30 cellular contexts compared by ENCODE assay signal in the genomic region with DNA sequence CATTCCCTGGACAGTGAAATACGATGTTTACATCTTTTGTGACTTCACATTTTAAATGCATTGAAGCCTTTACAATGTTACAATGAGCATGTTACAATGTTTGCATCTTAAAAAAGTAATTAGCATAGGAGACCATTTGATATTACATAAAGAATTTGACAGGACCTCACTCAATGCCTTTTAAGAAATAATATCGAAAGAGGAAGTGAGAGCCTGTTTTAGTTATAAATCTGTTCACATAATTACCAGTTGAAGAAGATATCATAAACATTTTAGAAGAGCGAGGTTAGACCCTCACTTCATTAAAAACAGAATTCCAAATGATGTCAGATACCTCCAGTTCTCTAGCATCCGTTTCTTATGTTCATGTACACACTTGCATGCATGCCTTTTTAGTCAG.
DNase-seq lines count a peak whose midpoint lies in the region; ATAC-seq, FAIRE-seq and TF ChIP-seq lines count a peak whose summit lies in the region.
"Had no signal": no experiment of that assay in that cellular context is flagged by ENCODE, and none has a peak within 500 bp of the region (broad histone marks: within the 10 kb centered on the region; RNA-seq: fewer than 3 reads in every experiment).

No MANE protein-coding gene starts in this region.

- no peaks in the 10 kb centered on the region for H3K4me1 ChIP-seq in Karpas-422 (ENCODE audit: low read length)
- H3K4me1 ChIP-seq in GM12878 (ENCODE audit: control insufficient read depth, insufficient read depth, low read length) = no peaks in the 10 kb centered on the region; the same call in 1 of the 2 replicates
- H3K4me1 ChIP-seq: A549, Peyer's patch had no signal

- no peak for ATAC-seq in CD4-positive, alpha-beta T cell (ENCODE audit: poor library complexity)
- no peak for ATAC-seq in GM12878
- ATAC-seq: A549 had no signal

- POLR2A ChIA-PET in CD4-positive, alpha-beta T cell (lab: Charles Lee) = no interaction called here
- POLR2A ChIA-PET in GM12878 (lab: Charles Lee) = no interaction called here

- H2AFZ ChIP-seq in Karpas-422 (ENCODE audit: low read length) = no peak overlapping the region
- no peak overlapping the region for H2AFZ ChIP-seq in GM12878 (ENCODE audit: control insufficient read depth, low read depth, low read length)

- RAD21 ChIA-PET in GM12878 (lab: Charles Lee; ENCODE audit: unreplicated experiment) = no interaction called here

- no peak overlapping the region for H3K27ac ChIP-seq in CD4-positive, alpha-beta T cell (ENCODE audit: low read depth, low read length)
- H3K27ac ChIP-seq in Karpas-422 (ENCODE audit: low read length) = no peak overlapping the region
- H3K27ac ChIP-seq in GM12878 (ENCODE audit: control insufficient read depth, insufficient read depth) = no peak overlapping the region
- H3K27ac ChIP-seq: A549, C4-2B, Peyer's patch, SK-N-MC had no signal

- H3K27me3 Mint-ChIP-seq in CD4-positive, alpha-beta T cell = no peaks in the 10 kb centered on the region
- H3K27me3 Mint-ChIP-seq: CD8-positive, alpha-beta memory T cell had no signal

- intact Hi-C loops in CD4-positive, alpha-beta T cell (cut with DNase I, micrococcal nuclease) = no loop called here
- intact Hi-C loops in GM12878 (cut with micrococcal nuclease; ENCODE audit: unreplicated experiment) = no loop called here

- peak overlapping the region; percentile 11 for H3K27ac Mint-ChIP-seq in CD4-positive, alpha-beta T cell

- WGBS in GM12878 (ENCODE audit: insufficient coverage, insufficient replicate concordance, low lambda C conversion rate, missing lambda C conversion rate) = 74% methylated on average over 4 of the region's 4 CpGs

- no peaks in the 10 kb centered on the region for H3K79me2 ChIP-seq in Karpas-422 (ENCODE audit: low read length)
- no peaks in the 10 kb centered on the region for H3K79me2 ChIP-seq in GM12878 (ENCODE audit: control insufficient read depth, insufficient read depth, low read length)

- H3K36me3 ChIP-seq in Karpas-422 (ENCODE audit: insufficient read depth, low read length) (no peaks in the 10 kb centered on the region), GM12878 (ENCODE audit: control insufficient read depth in 2 of 2, insufficient read depth in 2 of 2, low read length in 1 of 2) (peaks cover 2 to 6% of the 10 kb centered on the region in 2 experiments; a peak in 2 of 4 replicates)
- H3K36me3 ChIP-seq: Peyer's patch had no signal

- SMC1A ChIA-PET in GM12878 (lab: Charles Lee; ENCODE audit: uncharacterized antibody, unreplicated experiment) = no interaction called here

- no peak for DNase-seq in CD4-positive, alpha-beta T cell
- DNase-seq in GM18507 (ENCODE audit: extremely low spot score, insufficient read length, low read depth) (no peak), Karpas-422 (peak; percentile 40), GM12878 (ENCODE audit: low read depth, low spot score) (no peak), HK-2 (ENCODE audit: unreplicated experiment) (no peak)
- DNase-seq in stimulated activated naive CD4-positive, alpha-beta T cell (lab: John Stamatoyannopoulos, UW) = no peak
- no peak for DNase-seq in stimulated activated CD4-positive, alpha-beta T cell treated with anti-CD3 and anti-CD28 coated beads, Interleukin-4, amount 100 ng/mL, for 24 hours
- DNase-seq: AML-193; Calu3; CD8-positive, alpha-beta memory T cell; DMS153; DND-41; HCEC 1CT; IMR-90; KG1; MM.1S; NCI-H1092 treated with DMSO at 0.1 percent for 48 hours; NCI-H1436 treated with DMSO at 0.1 percent for 48 hours; NCI-H1930; NCI-H2107; NCI-H446; NCI-H524 treated with DMSO at 0.1 percent for 48 hours; NCI-H774; Peyer's patch; SHP77 treated with DMSO at 0.1 percent for 48 hours; T-helper 9 cell had no signal

- BruUV-seq in GM12878 (replicated peaks; lab: Mats Ljungman, UMichigan) = no TSS peak

- no peaks in the 10 kb centered on the region for H3K9me3 ChIP-seq in CD4-positive, alpha-beta T cell (ENCODE audit: control insufficient read depth, low read length)
- H3K9me3 ChIP-seq in Karpas-422 (ENCODE audit: low read length) (no peaks in the 10 kb centered on the region), GM12878 (replicated peaks; ENCODE audit: control insufficient read depth, insufficient read depth, low read length) (no peaks in the 10 kb centered on the region)
- H3K9me3 ChIP-seq: A549, Peyer's patch had no signal

- TF ChIP-seq POLR2A in GM12878 (IDR thresholded peaks at IDR 0.05; ENCODE audit: low read depth, low read length) = no peak

- CTCF ChIA-PET in CD4-positive, alpha-beta T cell (lab: Charles Lee) = interaction anchor here (1.3 kb wide), 1 partner anchor 12 kb away, joined by 3 read pairs; no protein-coding TSS in a partner anchor
- CTCF ChIA-PET in GM12878 (lab: Yijun Ruan, JAX) = no interaction called here

- H3K4me2 ChIP-seq in Karpas-422 (ENCODE audit: low read depth, low read length, poor library complexity, severe bottlenecking) (no peak overlapping the region), GM12878 (ENCODE audit: control insufficient read depth, insufficient read depth) (no peak overlapping the region)
- H3K4me2 ChIP-seq: A549 had no signal

- H3K4me3 ChIP-seq in Karpas-422 (ENCODE audit: low read length) = no peak overlapping the region
- H3K4me3 ChIP-seq in GM12878 = no peak overlapping the region
- H3K4me3 ChIP-seq: A549, Peyer's patch, SK-N-MC had no signal

- H3K9ac ChIP-seq in Karpas-422 (ENCODE audit: low read length) = no peak overlapping the region
- no peak overlapping the region for H3K9ac ChIP-seq in GM12878 (ENCODE audit: control insufficient read depth, insufficient read depth, low read length)

- no peak for TF ChIP-seq EP300 in GM12878 (IDR thresholded peaks at IDR 0.05; ENCODE audit: borderline replicate concordance in 1 of 2, control insufficient read depth in 1 of 2, low read depth in 2 of 2, low read length in 2 of 2)

- H3K36me3 Mint-ChIP-seq in CD4-positive, alpha-beta T cell (ENCODE audit: low read depth) = peaks cover 84% of the 10 kb centered on the region

- H3K4me1 Mint-ChIP-seq in CD4-positive, alpha-beta T cell (ENCODE audit: low read depth) = peaks cover 55% of the 10 kb centered on the region

- no peak overlapping the region for H3K4me3 Mint-ChIP-seq in CD4-positive, alpha-beta T cell
- H3K4me3 Mint-ChIP-seq: CD8-positive, alpha-beta memory T cell had no signal

- no peaks in the 10 kb centered on the region for H3K27me3 ChIP-seq in CD4-positive, alpha-beta T cell (ENCODE audit: control insufficient read depth, insufficient read depth, low read length)
- no peaks in the 10 kb centered on the region for H3K27me3 ChIP-seq in Karpas-422 (ENCODE audit: low read length)
- no peaks in the 10 kb centered on the region for H3K27me3 ChIP-seq in GM12878 (replicated peaks in 1 of 2; ENCODE audit: control insufficient read depth in 2 of 2, insufficient read depth in 2 of 2, low read length in 1 of 2)
- H3K27me3 ChIP-seq: Peyer's patch had no signal

- no peak for TF ChIP-seq RAD21 in GM12878 (IDR thresholded peaks at IDR 0.05; ENCODE audit: insufficient read depth, low read depth, low read length)

- H3K9me3 Mint-ChIP-seq in CD4-positive, alpha-beta T cell = no peaks in the 10 kb centered on the region
- H3K9me3 Mint-ChIP-seq: CD8-positive, alpha-beta memory T cell had no signal

- no peak for TF ChIP-seq CTCF in CD4-positive, alpha-beta T cell (IDR thresholded peaks at IDR 0.05)
- no peak for TF ChIP-seq CTCF in GM12878 (IDR thresholded peaks at IDR 0.05 in 2 of 3, conservative IDR thresholded peaks at IDR 0.05 in 1 of 3; ENCODE audit: control insufficient read depth in 2 of 3, extremely low read depth in 1 of 3, insufficient read depth in 1 of 3, low read depth in 3 of 3, low read length in 3 of 3)

- H4K20me1 ChIP-seq in Karpas-422 (ENCODE audit: insufficient read depth, low read depth, low read length) (no peaks in the 10 kb centered on the region), GM12878 (ENCODE audit: control insufficient read depth, insufficient read depth) (no peaks in the 10 kb centered on the region)

- in situ Hi-C loops in GM12878 (cut with MboI) = no loop called here

- FAIRE-seq in GM18507 (lab: Jason Lieb, UNC) (peak; percentile 46), GM12878 (lab: Jason Lieb, UNC) (no peak)
- FAIRE-seq: A549, H1 had no signal

- H3K9me2 ChIP-seq in Karpas-422 (replicated peaks; ENCODE audit: insufficient read depth, low read length) = no peaks in the 10 kb centered on the region

TF ChIP-seq in GM12878, 131 proteins besides CTCF, POLR2A, EP300 and RAD21:
- TF ChIP-seq ZBED1 (IDR thresholded peaks at IDR 0.05; ENCODE audit: borderline replicate concordance) (no peak), SPI1 (IDR thresholded peaks at IDR 0.05; ENCODE audit: borderline replicate concordance, insufficient read depth, low read depth, low read length) (peak; percentile 75)
